Comparison of ENCODE assay signal across 7 cellular contexts in the genomic region with DNA sequence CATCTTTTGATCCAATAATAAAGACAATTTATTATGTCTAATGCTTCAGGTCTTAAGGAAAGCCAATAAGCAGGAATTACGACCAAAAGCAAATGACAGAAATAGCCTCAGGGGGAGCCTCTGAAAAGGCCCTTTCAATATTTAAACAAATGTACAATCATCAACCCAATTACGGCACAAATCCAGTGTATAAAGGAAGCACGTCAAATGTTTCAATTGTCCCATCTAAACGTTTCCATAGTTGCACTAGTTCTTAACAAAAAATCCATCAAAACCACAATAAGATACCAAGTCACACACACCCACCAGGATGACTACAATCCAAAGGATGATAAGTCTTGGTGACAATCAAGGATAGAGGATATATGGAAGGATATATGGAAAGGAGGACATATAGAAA.
"Had no signal": no experiment of that assay in that cellular context is flagged by ENCODE, and none has a peak within 500 bp of the region (broad histone marks: within the 10 kb centered on the region; RNA-seq: fewer than 3 reads in every experiment).

No MANE protein-coding gene starts in this region.

- H3K27ac Mint-ChIP-seq: GM23338, HFFc6 had no signal

- H3K4me2 ChIP-seq: GM23338 had no signal

- H3K4me3 ChIP-seq: GM23338, HAP-1, K562 had no signal

- H3K9me3 ChIP-seq: HAP-1 had no signal

- H3K9me3 Mint-ChIP-seq: HFFc6 had no signal

- ATAC-seq: GM23338, HCT116 had no signal

- H2AFZ ChIP-seq: GM23338 had no signal

- DNase-seq: H7, HFFc6, IMR-90 had no signal

- H3K4me3 Mint-ChIP-seq: GM23338, HFFc6 had no signal
